In the genomic region with DNA sequence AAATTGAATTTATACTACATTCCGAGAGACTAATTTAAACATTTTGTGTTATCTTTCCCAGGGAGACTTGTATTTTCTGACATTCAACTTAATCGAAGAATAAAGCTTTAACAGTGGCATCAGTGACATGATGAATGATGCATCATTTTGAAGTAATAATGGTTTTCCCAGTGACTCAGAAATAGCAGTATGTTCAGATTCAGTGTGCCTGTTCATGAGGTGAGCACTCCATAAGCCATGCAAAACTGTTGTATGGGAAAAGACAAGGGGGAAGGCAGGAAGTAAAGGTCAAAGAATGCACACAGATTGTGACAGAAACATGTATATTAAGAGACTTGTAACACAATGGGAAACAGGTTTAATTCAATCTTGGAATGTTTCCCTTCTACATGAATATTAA, we compare ENCODE assay signal across 24 cellular contexts.
DNase-seq lines count a peak whose midpoint lies in the region; ATAC-seq and TF ChIP-seq lines count a peak whose summit lies in the region.
"Had no signal": no experiment of that assay in that cellular context is flagged by ENCODE, and none has a peak within 500 bp of the region (broad histone marks: within the 10 kb centered on the region; RNA-seq: fewer than 3 reads in every experiment).

No MANE protein-coding gene starts in this region.

- no peaks in the 10 kb centered on the region for H3K4me1 ChIP-seq in breast epithelium
- H3K4me1 ChIP-seq in thyroid gland: peaks cover 0 to 5% of the 10 kb centered on the region in 2 donors
- H3K4me1 ChIP-seq: BE2C, Caco-2 had no signal

- H3K36me3 Mint-ChIP-seq in MCF 10A (ENCODE audit: insufficient read depth, unreplicated experiment) (no peaks in the 10 kb centered on the region), WTC11 (no peaks in the 10 kb centered on the region)

- H3K27ac Mint-ChIP-seq in MCF 10A (ENCODE audit: low read depth, unreplicated experiment) (peak overlapping the region; percentile 0), WTC11 (no peak overlapping the region)
- H3K27ac Mint-ChIP-seq: dendritic cell treated with granulocyte-macrophage colony-stimulating factor and Interleukin-4, amounts not matched to agents 40 ng/mL and 50 ng/mL, for 4 days had no signal

- intact Hi-C loops in MCF 10A (cut with micrococcal nuclease) (no loop called here), breast epithelium (cut with DNase I; ENCODE audit: low total_unique reads) (no loop called here), thyroid gland (cut with DNase I) (no loop called here)

- H3K4me3 ChIP-seq in breast epithelium: no peak overlapping the region
- H3K4me3 ChIP-seq in choroid plexus epithelial cell (ENCODE audit: low read depth, low read length): no peak overlapping the region
- H3K4me3 ChIP-seq in thyroid gland (replicated peaks in 1 of 3): no peak overlapping the region
- H3K4me3 ChIP-seq: cardiac muscle cell, smooth muscle cell, thoracic aorta had no signal

- POLR2A ChIA-PET in MCF 10A (lab: Yijun Ruan, JAX): no interaction called here
- POLR2A ChIA-PET in WTC11 (lab: Charles Lee): no interaction called here

- no peak overlapping the region for H3K27ac ChIP-seq in breast epithelium
- no peak overlapping the region for H3K27ac ChIP-seq in thyroid gland
- H3K27ac ChIP-seq: cardiac muscle cell, thoracic aorta had no signal

- no peaks in the 10 kb centered on the region for H3K9me3 Mint-ChIP-seq in MCF 10A (ENCODE audit: unreplicated experiment)
- H3K9me3 Mint-ChIP-seq in WTC11: no peaks in the 10 kb centered on the region

- H3K36me3 ChIP-seq in breast epithelium (no peaks in the 10 kb centered on the region), thyroid gland (no peaks in the 10 kb centered on the region)
- H3K36me3 ChIP-seq: BE2C, cardiac muscle cell, thoracic aorta had no signal

- DNase-seq in MCF 10A (ENCODE audit: unreplicated experiment) (no peak), breast epithelium (ENCODE audit: low spot score in 2 of 2) (no peak), choroid plexus epithelial cell (ENCODE audit: low read depth) (peak; percentile 31), kidney glomerular epithelial cell (lab: John Stamatoyannopoulos, UW) (peak; percentile 3), occipital lobe (lab: John Stamatoyannopoulos, UW) (no peak), WTC11 (ENCODE audit: low spot score) (no peak), thyroid gland (no peak)
- DNase-seq: 8988T; activated naive CD4-positive, alpha-beta T cell treated with Interleukin-2 at 50 U/mL for 16 hours; activated T-cell treated with anti-CD3 and anti-CD28 coated beads, Interleukin-2, amount 50 U/mL, for 1 hour; BE2C; Caco-2; DND-41; hippocampal formation; NCI-H146; NCI-H526; SHP77; stimulated activated CD4-positive, alpha-beta T cell treated with anti-CD3 and anti-CD28 coated beads, Interleukin-2, amount 100 ng/mL, for 48 hours; stimulated activated naive CD4-positive, alpha-beta T cell had no signal

- no peak for ATAC-seq in GM21717 (IDR thresholded peaks at IDR 0.05; ENCODE audit: unreplicated experiment)
- ATAC-seq in WTC11: no peak

- no peak for TF ChIP-seq POLR2A in breast epithelium (IDR thresholded peaks at IDR 0.05)
- no peak for TF ChIP-seq POLR2A in thyroid gland (IDR thresholded peaks at IDR 0.05)

- H3K9me3 ChIP-seq in breast epithelium: no peaks in the 10 kb centered on the region
- no peaks in the 10 kb centered on the region for H3K9me3 ChIP-seq in thyroid gland
- H3K9me3 ChIP-seq: Caco-2, thoracic aorta had no signal

- H3K27me3 Mint-ChIP-seq in MCF 10A (ENCODE audit: insufficient read depth, unreplicated experiment) (no peaks in the 10 kb centered on the region), WTC11 (ENCODE audit: low read depth) (no peaks in the 10 kb centered on the region)
- H3K27me3 Mint-ChIP-seq: dendritic cell treated with granulocyte-macrophage colony-stimulating factor and Interleukin-4, amounts not matched to agents 40 ng/mL and 50 ng/mL, for 4 days had no signal

- H3K27me3 ChIP-seq in breast epithelium: no peaks in the 10 kb centered on the region
- H3K27me3 ChIP-seq in thyroid gland: no peaks in the 10 kb centered on the region
- H3K27me3 ChIP-seq: BE2C, cardiac muscle cell had no signal

- CTCF ChIA-PET in MCF 10A (lab: Yijun Ruan, JAX) (interaction anchor here (0.9 kb wide), 1 partner anchor 69 kb away, joined by 3 read pairs; no protein-coding TSS in a partner anchor), WTC11 (lab: Charles Lee) (no interaction called here)

- TF ChIP-seq CTCF in MCF 10A (IDR thresholded peaks at IDR 0.05; ENCODE audit: unreplicated experiment) (no peak), breast epithelium (IDR thresholded peaks at IDR 0.05) (no peak), choroid plexus epithelial cell (conservative IDR thresholded peaks at IDR 0.05; ENCODE audit: low read depth, low read length) (no peak), WTC11 (IDR thresholded peaks at IDR 0.05) (no peak), thyroid gland (IDR thresholded peaks at IDR 0.05) (no peak)

- peaks cover 13% of the 10 kb centered on the region for H3K4me1 Mint-ChIP-seq in MCF 10A (ENCODE audit: insufficient read depth, unreplicated experiment)
- no peaks in the 10 kb centered on the region for H3K4me1 Mint-ChIP-seq in WTC11

- WGBS in thyroid gland, 2 donors: 81 to 87% methylated on average over 2 of the region's 2 CpGs

- H3K4me3 Mint-ChIP-seq in MCF 10A (ENCODE audit: unreplicated experiment) (no peak overlapping the region), WTC11 (no peak overlapping the region)
- H3K4me3 Mint-ChIP-seq: dendritic cell treated with granulocyte-macrophage colony-stimulating factor and Interleukin-4, amounts not matched to agents 40 ng/mL and 50 ng/mL, for 4 days had no signal

- no TSS peak for BruUV-seq in MCF 10A (replicated peaks; lab: Mats Ljungman, UMichigan)

TF ChIP-seq in WTC11, 78 proteins besides CTCF, POLR2A, EP300 and RAD21:
- no peak for TF ChIP-seq CREM (CRISPR knock-in tag; IDR thresholded peaks at IDR 0.05)
- TF ChIP-seq RELA (CRISPR knock-in tag; IDR thresholded peaks at IDR 0.05; ENCODE audit: borderline replicate concordance): no peak
- TF ChIP-seq TP53 (CRISPR knock-in tag; IDR thresholded peaks at IDR 0.05): no peak

Comparison
In these comparisons a context has a peak if more than half of its experiments do, and no peak if none do; other contexts are left out.
1. DNase-seq: peak in choroid plexus epithelial cell (single experiment) and kidney glomerular epithelial cell (single experiment); none in MCF 10A (single experiment), breast epithelium (0 of 2), occipital lobe (single experiment), WTC11 (single experiment) and thyroid gland (0 of 2).